In the genomic region with DNA sequence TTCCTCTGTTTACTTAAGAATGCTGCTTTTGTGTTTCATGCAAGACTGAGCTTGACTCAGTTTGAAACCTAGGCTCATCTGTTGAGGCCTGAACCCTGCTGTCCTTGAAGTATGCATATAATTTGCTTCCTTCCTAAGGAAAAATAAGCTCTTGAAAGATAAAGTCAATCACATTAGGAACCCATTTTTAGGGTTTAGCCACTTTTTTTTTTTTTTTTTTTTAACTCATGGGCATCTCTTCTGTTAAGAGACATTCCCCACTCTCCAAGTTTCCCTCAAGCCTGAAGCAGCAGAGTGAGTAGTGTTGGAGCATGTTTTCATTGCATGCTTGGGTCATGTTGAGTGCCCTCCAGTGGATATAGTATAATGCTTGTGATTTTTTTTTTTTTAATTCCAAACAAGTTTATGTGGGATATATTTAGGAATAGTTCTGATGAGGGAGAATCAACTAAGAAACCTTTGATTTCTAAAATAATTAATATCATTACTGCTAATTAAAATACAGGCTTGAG, we compare ENCODE assay signal across 8 cellular contexts. TPM values are rescaled to one million over a fixed set of nuclear protein-coding genes. Genes with fewer than 3 reads are reported as not detected.
A peak's percentile ranks its signal among the peaks of the same experiment; 100 is the strongest.
DNase-seq lines count a peak whose midpoint lies in the region; ATAC-seq and TF ChIP-seq lines count a peak whose summit lies in the region.

No MANE protein-coding gene starts in this region.

- H3K36me3 Mint-ChIP-seq in HFFc6 (ENCODE audit: low read depth) = peaks cover 12% of the 10 kb centered on the region; the same call in 1 of the 2 replicates

- H3K4me1 Mint-ChIP-seq in HFFc6 (ENCODE audit: low read depth) = peaks cover 65% of the 10 kb centered on the region

- no peak overlapping the region for H3K4me3 ChIP-seq in fibroblast of mammary gland (ENCODE audit: control insufficient read depth, low read depth, low read length)
- H3K4me3 ChIP-seq in retinal pigment epithelial cell (ENCODE audit: low read length) = no peak overlapping the region

- peak; percentile 69 for TF ChIP-seq CTCF in HFFc6 (IDR thresholded peaks at IDR 0.05)
- TF ChIP-seq CTCF in fibroblast of mammary gland (conservative IDR thresholded peaks at IDR 0.05; ENCODE audit: control insufficient read depth, insufficient read depth, low read depth, low read length) = peak; percentile 49
- peak; percentile 40 for TF ChIP-seq CTCF in retinal pigment epithelial cell (conservative IDR thresholded peaks at IDR 0.05; ENCODE audit: low read depth, low read length)

- DNase-seq in NCI-H1417 (lab: John Stamatoyannopoulos, UW) = peak in 2 of 3 experiments; percentile 39 to 41
- DNase-seq in NCI-H1417 treated with DMSO at 0.1 percent for 48 hours (lab: John Stamatoyannopoulos, UW) = no peak
- peak; percentile 44 for DNase-seq in HFFc6
- DNase-seq in fibroblast of mammary gland (ENCODE audit: low read depth) = peak; percentile 72
- peak; percentile 27 for DNase-seq in retinal pigment epithelial cell (ENCODE audit: low read depth)

- no peaks in the 10 kb centered on the region for H3K9me3 Mint-ChIP-seq in HFFc6

- H3K27me3 Mint-ChIP-seq in HFFc6 (ENCODE audit: insufficient read depth) = peaks cover 2% of the 10 kb centered on the region; the same call in 1 of the 2 replicates

- ATAC-seq in SK-N-SH treated with all-trans-retinoic acid at 6 μM for 48 hours (peak; percentile 49), GM21381 (IDR thresholded peaks at IDR 0.05; ENCODE audit: unreplicated experiment) (no peak), HG03025 (IDR thresholded peaks at IDR 0.05; ENCODE audit: low FRiP score, unreplicated experiment) (no peak)

- peak overlapping the region; percentile 92 for H3K4me3 Mint-ChIP-seq in HFFc6

- peak overlapping the region; percentile 33 for H3K27ac Mint-ChIP-seq in HFFc6

TF ChIP-seq in SK-N-SH treated with all-trans-retinoic acid at 6 μM for 48 hours, 23 proteins besides CTCF, POLR2A, EP300 and RAD21:
- TF ChIP-seq RARB (CRISPR knock-in tag; IDR thresholded peaks at IDR 0.05) (no peak), TOX (CRISPR knock-in tag; IDR thresholded peaks at IDR 0.05; ENCODE audit: borderline replicate concordance) (no peak), ARNTL (CRISPR knock-in tag; IDR thresholded peaks at IDR 0.05; ENCODE audit: borderline replicate concordance, low read depth) (no peak), BACH2 (CRISPR knock-in tag; IDR thresholded peaks at IDR 0.05; ENCODE audit: borderline replicate concordance) (no peak), PPARA (CRISPR knock-in tag; IDR thresholded peaks at IDR 0.05; ENCODE audit: borderline replicate concordance) (no peak)
- TF ChIP-seq, protein P1, sequence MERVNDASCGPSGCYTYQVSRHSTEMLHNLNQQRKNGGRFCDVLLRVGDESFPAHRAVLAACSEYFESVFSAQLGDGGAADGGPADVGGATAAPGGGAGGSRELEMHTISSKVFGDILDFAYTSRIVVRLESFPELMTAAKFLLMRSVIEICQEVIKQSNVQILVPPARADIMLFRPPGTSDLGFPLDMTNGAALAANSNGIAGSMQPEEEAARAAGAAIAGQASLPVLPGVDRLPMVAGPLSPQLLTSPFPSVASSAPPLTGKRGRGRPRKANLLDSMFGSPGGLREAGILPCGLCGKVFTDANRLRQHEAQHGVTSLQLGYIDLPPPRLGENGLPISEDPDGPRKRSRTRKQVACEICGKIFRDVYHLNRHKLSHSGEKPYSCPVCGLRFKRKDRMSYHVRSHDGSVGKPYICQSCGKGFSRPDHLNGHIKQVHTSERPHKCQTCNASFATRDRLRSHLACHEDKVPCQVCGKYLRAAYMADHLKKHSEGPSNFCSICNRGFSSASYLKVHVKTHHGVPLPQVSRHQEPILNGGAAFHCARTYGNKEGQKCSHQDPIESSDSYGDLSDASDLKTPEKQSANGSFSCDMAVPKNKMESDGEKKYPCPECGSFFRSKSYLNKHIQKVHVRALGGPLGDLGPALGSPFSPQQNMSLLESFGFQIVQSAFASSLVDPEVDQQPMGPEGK (CRISPR knock-in tag; IDR thresholded peaks at IDR 0.05; ENCODE audit: borderline replicate concordance) = no peak

RNA-seq across cellular contexts. Expression of a gene that starts 3.6 kb away (rescaled TPM):
- total RNA-seq in HFFc6 (2021; fragmentation: NEBNext Ultra II Directional; extraction: Animal tissue kit (Norgen Biotek cat#: 25700)) = 100 to 1,000 TPM; 299 to 330 (median 312) TPM
